1 cellular context compared by ENCODE assay signal in the genomic region with DNA sequence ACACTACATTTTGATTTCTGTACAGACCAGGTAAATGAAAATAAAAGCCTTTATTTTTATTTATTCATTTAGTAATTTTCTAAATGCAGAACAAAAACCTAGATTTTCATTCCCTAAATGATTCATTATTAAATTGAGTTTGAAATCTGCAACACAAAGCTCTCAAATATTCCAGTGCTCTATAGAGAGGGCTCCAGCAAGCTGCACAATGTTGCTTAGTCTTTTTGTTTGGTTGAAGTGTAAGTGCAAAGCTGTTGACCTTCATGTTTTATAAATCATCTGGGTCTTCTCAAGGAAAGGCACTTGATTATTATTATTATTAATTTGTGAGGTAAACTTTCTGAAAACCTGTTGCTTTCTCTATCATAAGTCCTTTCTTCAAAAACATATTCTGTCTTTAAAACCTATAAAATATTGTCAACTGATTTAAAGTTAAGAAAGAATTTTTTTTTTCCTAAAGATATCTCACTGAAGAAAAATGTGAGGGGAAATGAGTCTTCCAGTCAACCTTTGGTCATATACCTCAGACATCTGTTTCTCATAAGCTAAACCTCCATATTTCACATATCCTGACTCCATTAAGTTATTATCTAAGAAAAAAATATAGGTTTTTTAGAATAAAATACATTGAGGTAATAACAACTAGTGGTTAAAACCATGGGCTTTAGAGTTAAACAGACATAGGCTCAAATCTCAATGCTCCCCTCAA.
TF ChIP-seq lines count a peak whose summit lies in the region.

No MANE protein-coding gene starts in this region.

TF ChIP-seq in SK-N-SH, 30 proteins besides CTCF, POLR2A, EP300 and RAD21 (continued from another document):
- TF ChIP-seq, protein P1, sequence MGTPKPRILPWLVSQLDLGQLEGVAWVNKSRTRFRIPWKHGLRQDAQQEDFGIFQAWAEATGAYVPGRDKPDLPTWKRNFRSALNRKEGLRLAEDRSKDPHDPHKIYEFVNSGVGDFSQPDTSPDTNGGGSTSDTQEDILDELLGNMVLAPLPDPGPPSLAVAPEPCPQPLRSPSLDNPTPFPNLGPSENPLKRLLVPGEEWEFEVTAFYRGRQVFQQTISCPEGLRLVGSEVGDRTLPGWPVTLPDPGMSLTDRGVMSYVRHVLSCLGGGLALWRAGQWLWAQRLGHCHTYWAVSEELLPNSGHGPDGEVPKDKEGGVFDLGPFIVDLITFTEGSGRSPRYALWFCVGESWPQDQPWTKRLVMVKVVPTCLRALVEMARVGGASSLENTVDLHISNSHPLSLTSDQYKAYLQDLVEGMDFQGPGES (IDR thresholded peaks at IDR 0.05; ENCODE audit: low read depth, low read length): no peak
- TF ChIP-seq FOXM1 (IDR thresholded peaks at IDR 0.05; ENCODE audit: low read depth) (no peak; the same call in 1 of the 2 replicates), TEAD4 (IDR thresholded peaks at IDR 0.05; ENCODE audit: borderline replicate concordance, insufficient read depth) (no peak), GABPA (IDR thresholded peaks at IDR 0.05; ENCODE audit: low read depth) (no peak), TCF12 (IDR thresholded peaks at IDR 0.05) (peak; percentile 92)
- TF ChIP-seq, protein P2, sequence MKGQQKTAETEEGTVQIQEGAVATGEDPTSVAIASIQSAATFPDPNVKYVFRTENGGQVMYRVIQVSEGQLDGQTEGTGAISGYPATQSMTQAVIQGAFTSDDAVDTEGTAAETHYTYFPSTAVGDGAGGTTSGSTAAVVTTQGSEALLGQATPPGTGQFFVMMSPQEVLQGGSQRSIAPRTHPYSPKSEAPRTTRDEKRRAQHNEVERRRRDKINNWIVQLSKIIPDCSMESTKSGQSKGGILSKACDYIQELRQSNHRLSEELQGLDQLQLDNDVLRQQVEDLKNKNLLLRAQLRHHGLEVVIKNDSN (IDR thresholded peaks at IDR 0.05; ENCODE audit: borderline replicate concordance, low read depth): no peak
